Comparison of ENCODE assay signal across 11 cellular contexts in the genomic region with DNA sequence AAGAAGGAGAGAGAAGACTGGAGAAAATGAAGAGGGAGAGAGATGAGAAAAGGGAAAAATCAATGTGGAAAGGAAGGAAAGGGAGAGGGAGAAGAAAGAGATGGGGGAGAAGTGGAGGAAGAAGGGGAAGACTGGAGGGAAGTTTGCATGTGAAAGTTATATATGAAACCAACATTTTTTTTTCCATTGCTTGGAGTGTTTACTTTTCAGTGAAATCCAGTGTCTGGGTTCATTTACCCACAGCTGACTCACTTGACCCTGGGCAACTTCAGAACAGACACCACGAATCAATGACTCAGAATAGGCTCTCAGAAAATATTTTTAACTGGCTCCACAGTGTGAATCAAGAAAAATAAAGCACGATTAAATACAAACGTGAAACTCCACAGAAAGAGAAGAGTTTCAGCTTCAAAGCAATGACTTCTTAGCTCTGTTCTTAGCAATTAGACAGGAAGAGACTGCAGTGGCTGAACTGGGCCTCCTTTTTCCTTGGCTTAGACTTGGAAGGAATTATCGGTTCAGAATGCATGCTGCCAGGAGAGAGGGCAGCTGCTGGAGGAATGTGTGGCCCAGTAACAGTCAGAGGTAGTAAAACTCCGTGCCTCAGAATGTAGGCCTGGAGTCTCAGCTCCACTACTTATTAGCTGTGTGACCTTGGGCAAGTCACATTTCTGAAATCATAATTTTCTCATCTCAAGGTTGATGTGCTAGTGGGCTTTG.
DNase-seq lines count a peak whose midpoint lies in the region; ATAC-seq and TF ChIP-seq lines count a peak whose summit lies in the region.
"Had no signal": no experiment of that assay in that cellular context is flagged by ENCODE, and none has a peak within 500 bp of the region (broad histone marks: within the 10 kb centered on the region; RNA-seq: fewer than 3 reads in every experiment).

No MANE protein-coding gene starts in this region.

- no peaks in the 10 kb centered on the region for H3K36me3 ChIP-seq in smooth muscle cell (ENCODE audit: low read depth)
- H3K36me3 ChIP-seq: cardiac muscle cell had no signal

- no peak overlapping the region for H3K4me3 ChIP-seq in smooth muscle cell
- H3K4me3 ChIP-seq: cardiac muscle cell had no signal

- H4K20me1 ChIP-seq in smooth muscle cell (ENCODE audit: low read depth), result no peaks in the 10 kb centered on the region

- peaks cover 36% of the 10 kb centered on the region for H3F3A ChIP-seq in smooth muscle cell (ENCODE audit: low read depth)

- peaks cover 14% of the 10 kb centered on the region for H3K4me1 ChIP-seq in smooth muscle cell (ENCODE audit: low read depth)

- WGBS in smooth muscle cell (ENCODE audit: low lambda C conversion rate), result 4% methylated on average over 5 of the region's 5 CpGs

- H3K27ac ChIP-seq in smooth muscle cell (ENCODE audit: low read depth), result peak overlapping the region; percentile 98
- H3K27ac ChIP-seq: cardiac muscle cell had no signal

- ATAC-seq in HG03378 (IDR thresholded peaks at IDR 0.05; ENCODE audit: unreplicated experiment), result no peak
- no peak for ATAC-seq in GM21447 (IDR thresholded peaks at IDR 0.05; ENCODE audit: unreplicated experiment)

- H2AFZ ChIP-seq in smooth muscle cell (ENCODE audit: low read depth), result no peak overlapping the region

- H3K9me3 ChIP-seq in smooth muscle cell (replicated peaks; ENCODE audit: low read depth), result no peaks in the 10 kb centered on the region

- H3K4me2 ChIP-seq in smooth muscle cell, result peak overlapping the region; percentile 73

- no peak for TF ChIP-seq CTCF in smooth muscle cell (IDR thresholded peaks at IDR 0.05; ENCODE audit: borderline replicate concordance, insufficient read depth, poor library complexity, severe bottlenecking)
- TF ChIP-seq CTCF in GM20000 (IDR thresholded peaks at IDR 0.05; ENCODE audit: extremely low read depth, missing control alignments), result no peak

- H3K27me3 ChIP-seq in smooth muscle cell (ENCODE audit: low read depth), result no peaks in the 10 kb centered on the region
- H3K27me3 ChIP-seq: cardiac muscle cell had no signal

- H3K9ac ChIP-seq in smooth muscle cell (ENCODE audit: low read depth), result peak overlapping the region; percentile 91

- peak; percentile 9 for DNase-seq in NCI-H446 treated with DMSO at 0.1 percent for 48 hours (lab: John Stamatoyannopoulos, UW)
- DNase-seq in NCI-H446 (lab: John Stamatoyannopoulos, UW), result no peak
- DNase-seq in RKO (ENCODE audit: low spot score), result peak; percentile 37
- DNase-seq in fibroblast of peridontal ligament (ENCODE audit: extremely low read depth), result peak; percentile 97
- DNase-seq in smooth muscle cell (lab: John Stamatoyannopoulos, UW; ENCODE audit: unreplicated experiment), result no peak
- no peak for DNase-seq in GM20000 (ENCODE audit: low spot score)
- DNase-seq: AML-193, H7 had no signal

- no peaks in the 10 kb centered on the region for H3K79me2 ChIP-seq in smooth muscle cell (ENCODE audit: low read depth)

Comparison
In these comparisons a context has a peak if more than half of its experiments do, and no peak if none do; other contexts are left out.
1. DNase-seq: peak in NCI-H446 treated with DMSO at 0.1 percent for 48 hours (single experiment), RKO (single experiment) and fibroblast of peridontal ligament (single experiment); none in NCI-H446 (0 of 2), smooth muscle cell (single experiment) and GM20000 (single experiment).